Comparison of ENCODE assay signal across 9 cellular contexts in genomic region chr3:143529018-143529478, GRCh38.
A peak's percentile ranks its signal among the peaks of the same experiment; 100 is the strongest.
DNase-seq lines count a peak whose midpoint lies in the region; ATAC-seq and TF ChIP-seq lines count a peak whose summit lies in the region.
"Had no signal": no experiment of that assay in that cellular context is flagged by ENCODE, and none has a peak within 500 bp of the region (broad histone marks: within the 10 kb centered on the region; RNA-seq: fewer than 3 reads in every experiment).

No MANE protein-coding gene starts in this region.

- no peaks in the 10 kb centered on the region for H4K20me1 ChIP-seq in neural progenitor cell (ENCODE audit: low read depth)

- no peaks in the 10 kb centered on the region for H3K36me3 ChIP-seq in neural progenitor cell

- H3K36me3 Mint-ChIP-seq in activated naive CD8-positive, alpha-beta T cell, result peaks cover 15% of the 10 kb centered on the region
- no peaks in the 10 kb centered on the region for H3K36me3 Mint-ChIP-seq in osteocyte (ENCODE audit: unreplicated experiment)
- H3K36me3 Mint-ChIP-seq in neural progenitor cell, result no peaks in the 10 kb centered on the region
- H3K36me3 Mint-ChIP-seq in activated naive CD4-positive, alpha-beta T cell treated with anti-CD3 and anti-CD28 coated beads, Interleukin-2, amount 10 ng/mL, durations not matched to agents 7 days and 5 days, result no peaks in the 10 kb centered on the region

- H3K4me1 ChIP-seq in neural progenitor cell, result no peaks in the 10 kb centered on the region

- H3F3A ChIP-seq in neural progenitor cell (ENCODE audit: low read depth), result no peaks in the 10 kb centered on the region

- H3K4me1 Mint-ChIP-seq in activated naive CD8-positive, alpha-beta T cell (ENCODE audit: low read depth), result peaks cover 21% of the 10 kb centered on the region
- peaks cover 46% of the 10 kb centered on the region for H3K4me1 Mint-ChIP-seq in osteocyte (ENCODE audit: unreplicated experiment)
- H3K4me1 Mint-ChIP-seq in neural progenitor cell, result no peaks in the 10 kb centered on the region
- peaks cover 4% of the 10 kb centered on the region for H3K4me1 Mint-ChIP-seq in activated naive CD4-positive, alpha-beta T cell treated with anti-CD3 and anti-CD28 coated beads, Interleukin-2, amount 10 ng/mL, durations not matched to agents 7 days and 5 days

- no peak overlapping the region for H3K4me3 ChIP-seq in neural progenitor cell

- ATAC-seq in GM18868 (IDR thresholded peaks at IDR 0.05; ENCODE audit: unreplicated experiment) (peak; percentile 94), HG02642 (IDR thresholded peaks at IDR 0.05; ENCODE audit: poor library complexity, unreplicated experiment) (peak; percentile 82), HG03135 (IDR thresholded peaks at IDR 0.05; ENCODE audit: unreplicated experiment) (no peak)

- TF ChIP-seq CTCF in osteocyte (IDR thresholded peaks at IDR 0.05) (no peak), neural progenitor cell (IDR thresholded peaks at IDR 0.05) (no peak)

- no peak overlapping the region for H2AFZ ChIP-seq in neural progenitor cell (replicated peaks)

- no peaks in the 10 kb centered on the region for H3K79me2 ChIP-seq in neural progenitor cell (ENCODE audit: low read depth)

- H3K27ac Mint-ChIP-seq in activated naive CD8-positive, alpha-beta T cell, result peak overlapping the region; percentile 46
- peak overlapping the region; percentile 80 for H3K27ac Mint-ChIP-seq in osteocyte (ENCODE audit: unreplicated experiment)
- H3K27ac Mint-ChIP-seq in neural progenitor cell, result no peak overlapping the region
- H3K27ac Mint-ChIP-seq in activated naive CD4-positive, alpha-beta T cell treated with anti-CD3 and anti-CD28 coated beads, Interleukin-2, amount 10 ng/mL, durations not matched to agents 7 days and 5 days, result no peak overlapping the region

- peak overlapping the region; percentile 53 for H3K4me3 Mint-ChIP-seq in activated naive CD8-positive, alpha-beta T cell
- H3K4me3 Mint-ChIP-seq in osteocyte (ENCODE audit: unreplicated experiment), result peak overlapping the region; percentile 5
- no peak overlapping the region for H3K4me3 Mint-ChIP-seq in neural progenitor cell
- H3K4me3 Mint-ChIP-seq in activated naive CD4-positive, alpha-beta T cell treated with anti-CD3 and anti-CD28 coated beads, Interleukin-2, amount 10 ng/mL, durations not matched to agents 7 days and 5 days, result no peak overlapping the region

- no peaks in the 10 kb centered on the region for H3K27me3 ChIP-seq in neural progenitor cell

- H3K9me3 Mint-ChIP-seq in activated naive CD8-positive, alpha-beta T cell (ENCODE audit: low read depth), result no peaks in the 10 kb centered on the region
- H3K9me3 Mint-ChIP-seq in osteocyte (ENCODE audit: unreplicated experiment), result no peaks in the 10 kb centered on the region
- no peaks in the 10 kb centered on the region for H3K9me3 Mint-ChIP-seq in neural progenitor cell
- H3K9me3 Mint-ChIP-seq in activated naive CD4-positive, alpha-beta T cell treated with anti-CD3 and anti-CD28 coated beads, Interleukin-2, amount 10 ng/mL, durations not matched to agents 7 days and 5 days, result no peaks in the 10 kb centered on the region

- H3K9me3 ChIP-seq in neural progenitor cell (ENCODE audit: low read depth), result no peaks in the 10 kb centered on the region

- H3K4me2 ChIP-seq in neural progenitor cell, result no peak overlapping the region

- CTCF ChIA-PET in activated naive CD4-positive, alpha-beta T cell treated with anti-CD3 and anti-CD28 coated beads, Interleukin-2, amount 10 ng/mL, durations not matched to agents 7 days and 5 days (lab: Charles Lee), result no interaction called here

- H3K9ac ChIP-seq in neural progenitor cell, result no peak overlapping the region

- DNase-seq in osteocyte (ENCODE audit: extremely low spot score, unreplicated experiment) (no peak), HCEC 1CT (no peak), neural progenitor cell (ENCODE audit: low spot score) (no peak)
- no peak for DNase-seq in activated naive CD4-positive, alpha-beta T cell treated with anti-CD3 and anti-CD28 coated beads, Interleukin-2, amount 10 ng/mL, durations not matched to agents 7 days and 5 days

- H3K27ac ChIP-seq in neural progenitor cell, result no peak overlapping the region
- H3K27ac ChIP-seq: HL-60 had no signal

- H3K27me3 Mint-ChIP-seq in activated naive CD8-positive, alpha-beta T cell, result no peaks in the 10 kb centered on the region
- H3K27me3 Mint-ChIP-seq in osteocyte (ENCODE audit: unreplicated experiment) (no peaks in the 10 kb centered on the region), neural progenitor cell (ENCODE audit: insufficient read depth, low read depth) (no peaks in the 10 kb centered on the region)
- no peaks in the 10 kb centered on the region for H3K27me3 Mint-ChIP-seq in activated naive CD4-positive, alpha-beta T cell treated with anti-CD3 and anti-CD28 coated beads, Interleukin-2, amount 10 ng/mL, durations not matched to agents 7 days and 5 days

Comparison
In these comparisons a context has a peak if more than half of its experiments do, and no peak if none do; other contexts are left out.
1. H3K27ac Mint-ChIP-seq: peak in activated naive CD8-positive, alpha-beta T cell (single experiment) and osteocyte (single experiment); none in neural progenitor cell (single experiment) and activated naive CD4-positive, alpha-beta T cell treated with anti-CD3 and anti-CD28 coated beads, Interleukin-2, amount 10 ng/mL, durations not matched to agents 7 days and 5 days (single experiment).
2. H3K4me3 Mint-ChIP-seq: peak in activated naive CD8-positive, alpha-beta T cell (single experiment) and osteocyte (single experiment); none in neural progenitor cell (single experiment) and activated naive CD4-positive, alpha-beta T cell treated with anti-CD3 and anti-CD28 coated beads, Interleukin-2, amount 10 ng/mL, durations not matched to agents 7 days and 5 days (single experiment).